13 cellular contexts compared by ENCODE assay signal in the genomic region with DNA sequence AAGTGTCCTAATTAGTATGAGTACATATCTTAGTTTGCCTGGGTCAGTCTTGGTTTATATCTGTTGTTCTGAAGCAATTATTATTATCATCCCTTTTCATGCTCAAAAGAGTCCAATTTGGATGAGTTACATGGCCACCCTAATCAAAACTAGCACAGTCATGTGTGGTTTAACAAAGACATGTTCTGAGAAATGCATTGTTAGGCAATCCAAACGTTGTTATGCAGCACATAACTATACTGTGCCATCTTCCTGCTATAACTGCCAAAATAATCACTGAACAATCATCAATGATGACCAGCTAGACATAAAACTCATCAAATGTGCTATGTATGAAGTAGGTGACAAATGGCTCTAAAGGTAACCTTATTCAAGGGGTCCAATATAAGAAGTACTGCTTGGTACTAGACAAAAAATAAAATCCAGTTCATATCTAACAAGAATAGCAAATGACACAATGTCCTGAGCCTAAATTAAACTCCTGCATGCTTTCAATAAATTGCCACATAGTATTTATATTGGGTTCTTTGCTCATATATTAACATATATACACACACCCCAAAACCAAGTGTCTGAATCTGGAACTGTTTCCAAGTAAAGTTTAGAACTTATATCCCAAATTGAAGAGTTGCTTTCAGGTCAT. TPM values are rescaled to one million over a fixed set of nuclear protein-coding genes. Genes with fewer than 3 reads are reported as not detected.
DNase-seq lines count a peak whose midpoint lies in the region; ATAC-seq, FAIRE-seq and TF ChIP-seq lines count a peak whose summit lies in the region.
"Had no signal": no experiment of that assay in that cellular context is flagged by ENCODE, and none has a peak within 500 bp of the region (broad histone marks: within the 10 kb centered on the region; RNA-seq: fewer than 3 reads in every experiment).

No MANE protein-coding gene starts in this region.

- DNase-seq in AG10803 (ENCODE audit: low read depth), result peak; percentile 41
- DNase-seq in EH (ENCODE audit: low read depth), result peak; percentile 18
- no peak for DNase-seq in astrocyte (ENCODE audit: low read depth)
- no peak for DNase-seq in keratinocyte (ENCODE audit: low read depth, low spot score)
- no peak for DNase-seq in left lobe of liver (ENCODE audit: low spot score)
- no peak for DNase-seq in SIG-M5 (lab: John Stamatoyannopoulos, UW)
- DNase-seq: activated CD4-positive, alpha-beta T cell treated with anti-CD3 and anti-CD28 coated beads for 48 hours; NCI-H1436 treated with DMSO at 0.1 percent for 48 hours; stimulated activated CD8-positive, alpha-beta memory T cell treated with anti-CD3 and anti-CD28 coated beads, Interleukin-4, amount 100 ng/mL, for 48 hours had no signal

- H3K4me3 ChIP-seq in AG10803 (ENCODE audit: low read length), result no peak overlapping the region
- H3K4me3 ChIP-seq in astrocyte (ENCODE audit: insufficient read depth, low read depth, low read length), result no peak overlapping the region
- H3K4me3 ChIP-seq in keratinocyte (ENCODE audit: control insufficient read depth in 2 of 3, extremely low read depth in 1 of 3, insufficient read depth in 2 of 3, low read depth in 1 of 3, low read length in 3 of 3), result no peak overlapping the region
- H3K4me3 ChIP-seq: SJSA1 had no signal

- no peaks in the 10 kb centered on the region for H3K9me1 ChIP-seq in keratinocyte (ENCODE audit: control insufficient read depth, extremely low read depth, insufficient read depth, low read length)

- H3K27ac ChIP-seq in astrocyte (ENCODE audit: low read depth, low read length) (no peak overlapping the region), keratinocyte (ENCODE audit: control insufficient read depth, insufficient read depth, low read length) (no peak overlapping the region)
- H3K27ac ChIP-seq: C4-2B, SJSA1 had no signal

- H3K4me1 ChIP-seq in astrocyte (ENCODE audit: insufficient read depth, low read length), result no peaks in the 10 kb centered on the region
- H3K4me1 ChIP-seq in keratinocyte (ENCODE audit: control insufficient read depth, extremely low read depth, insufficient read depth, low read length), result peaks cover 7% of the 10 kb centered on the region

- no peaks in the 10 kb centered on the region for H3K36me3 Mint-ChIP-seq in astrocyte (ENCODE audit: low read depth, unreplicated experiment)

- TF ChIP-seq CTCF in AG10803 (conservative IDR thresholded peaks at IDR 0.05; ENCODE audit: low read length), result no peak
- TF ChIP-seq CTCF in astrocyte (IDR thresholded peaks at IDR 0.05; ENCODE audit: insufficient read depth, low read depth, low read length), result no peak
- TF ChIP-seq CTCF in keratinocyte (optimal IDR thresholded peaks at IDR 0.05 in 1 of 3, IDR thresholded peaks at IDR 0.05 in 1 of 3, conservative IDR thresholded peaks at IDR 0.05 in 1 of 3; ENCODE audit: extremely low read depth in 1 of 3, insufficient read depth in 2 of 3, low read length in 3 of 3), result no peak

- H3K4me3 Mint-ChIP-seq in astrocyte (ENCODE audit: unreplicated experiment), result no peak overlapping the region

- FAIRE-seq in astrocyte (lab: Jason Lieb, UNC), result peak; percentile 32
- FAIRE-seq in keratinocyte (lab: Jason Lieb, UNC), result peak; percentile 69

- H2AFZ ChIP-seq in astrocyte (ENCODE audit: low read depth, low read length) (no peak overlapping the region), keratinocyte (ENCODE audit: control insufficient read depth, low read length) (no peak overlapping the region)

- H3K9me3 ChIP-seq in astrocyte (ENCODE audit: insufficient read depth, low read depth, low read length) (no peaks in the 10 kb centered on the region), keratinocyte (ENCODE audit: control insufficient read depth, low read depth, low read length) (no peaks in the 10 kb centered on the region)
- H3K9me3 ChIP-seq: SJSA1 had no signal

- no peak for ATAC-seq in HG03432 (IDR thresholded peaks at IDR 0.05; ENCODE audit: unreplicated experiment)
- no peak for ATAC-seq in left lobe of liver
- ATAC-seq in HG02970 (IDR thresholded peaks at IDR 0.05; ENCODE audit: low FRiP score, unreplicated experiment), result no peak

- H3K27me3 Mint-ChIP-seq in astrocyte (ENCODE audit: low read depth, unreplicated experiment), result no peaks in the 10 kb centered on the region

- peaks cover 30% of the 10 kb centered on the region for H3K79me2 ChIP-seq in astrocyte (ENCODE audit: insufficient read depth, low read length)
- H3K79me2 ChIP-seq in keratinocyte (ENCODE audit: control insufficient read depth, insufficient read depth, low read length), result peaks cover 36% of the 10 kb centered on the region

- H3K9ac ChIP-seq in astrocyte (ENCODE audit: low read length) (no peak overlapping the region), keratinocyte (ENCODE audit: control insufficient read depth, extremely low read depth, insufficient read depth, low read length) (no peak overlapping the region)

- H4K20me1 ChIP-seq in astrocyte (ENCODE audit: insufficient read depth, low read length) (peaks cover 12% of the 10 kb centered on the region), keratinocyte (ENCODE audit: control insufficient read depth, extremely low read depth, insufficient read depth, low read length) (no peaks in the 10 kb centered on the region)

- H3K9me3 Mint-ChIP-seq in astrocyte (ENCODE audit: unreplicated experiment), result no peaks in the 10 kb centered on the region

- H3K27me3 ChIP-seq in astrocyte (ENCODE audit: insufficient read depth, low read length), result no peaks in the 10 kb centered on the region
- no peaks in the 10 kb centered on the region for H3K27me3 ChIP-seq in keratinocyte (ENCODE audit: control insufficient read depth, extremely low read depth, insufficient read depth, low read length)
- H3K27me3 ChIP-seq: SJSA1 had no signal

- H3K27ac Mint-ChIP-seq in astrocyte (ENCODE audit: unreplicated experiment), result no peak overlapping the region

- H3K4me2 ChIP-seq in astrocyte (ENCODE audit: low read length), result no peak overlapping the region
- peak overlapping the region; percentile 13 for H3K4me2 ChIP-seq in keratinocyte (ENCODE audit: control insufficient read depth, extremely low read depth, insufficient read depth, low read depth, low read length)

- H3K4me1 Mint-ChIP-seq in astrocyte (ENCODE audit: low read depth, unreplicated experiment), result peaks cover 7% of the 10 kb centered on the region

- H3K36me3 ChIP-seq in astrocyte (ENCODE audit: insufficient read depth, low read length), result no peaks in the 10 kb centered on the region
- no peaks in the 10 kb centered on the region for H3K36me3 ChIP-seq in keratinocyte (ENCODE audit: control insufficient read depth in 2 of 2, extremely low read depth in 1 of 2, insufficient read depth in 2 of 2, low read length in 2 of 2)
- H3K36me3 ChIP-seq: SJSA1 had no signal

- dilution Hi-C loops in keratinocyte (cut with MboI; ENCODE audit: extremely low pct_ligation_motif_present, low sequenced_read_pairs), result no loop called here

RNA-seq across cellular contexts. Expression of a gene that starts 41.9 kb away (rescaled TPM):
- total RNA-seq in astrocyte (33.4 and 34.0 TPM in 2 replicates), left lobe of liver (20.5 TPM)
- 6.5 to 12.0 TPM (median 9.5 TPM) in 3 replicates for polyA plus RNA-seq in keratinocyte
- polyA plus RNA-seq in keratinocyte (2011; ENCODE audit: low read depth), result 15.3 TPM
- polyA plus RNA-seq in keratinocyte (2011; cell fraction: cytosol; rRNA removed), result 5.9 and 11.9 TPM in 2 replicates
- polyA plus RNA-seq in keratinocyte (2011; cell fraction: nucleus; rRNA removed), result 9.5 and 11.4 TPM in 2 replicates
- polyA plus RNA-seq in keratinocyte (2012; ENCODE audit: low replicate concordance), result 10.7 and 14.2 TPM in 2 replicates
- polyA minus RNA-seq in keratinocyte, result 21.6 to 49.1 TPM (median 22.3 TPM) in 3 replicates
- polyA minus RNA-seq in keratinocyte (2011; cell fraction: cytosol; rRNA and poly(A)+ RNA removed), result 8.2 TPM
- 11.7 and 27.5 TPM in 2 replicates for polyA minus RNA-seq in keratinocyte (2011; cell fraction: nucleus; rRNA and poly(A)+ RNA removed)

Comparison
In these comparisons a context has a peak if more than half of its experiments do, and no peak if none do; other contexts are left out.
1. DNase-seq: peak in AG10803 (single experiment) and EH (single experiment); none in astrocyte (single experiment), keratinocyte (single experiment), left lobe of liver (single experiment) and SIG-M5 (single experiment).